In genomic region chr1:44995467-44996238, GRCh38 we compare ENCODE assay signal across 25 cellular contexts.
"Had no signal": no experiment of that assay in that cellular context is flagged by ENCODE, and none has a peak within 500 bp of the region (broad histone marks: within the 10 kb centered on the region; RNA-seq: fewer than 3 reads in every experiment).

No MANE protein-coding gene starts in this region.

- ATAC-seq: effector memory CD8-positive, alpha-beta T cell; esophagus mucosa; gastrocnemius medialis; heart right ventricle; left cardiac atrium; left lung; left ventricle myocardium superior; lower lobe of right lung; mucosa of descending colon; naive thymus-derived CD8-positive, alpha-beta T cell had no signal

- H3K4me3 Mint-ChIP-seq: dendritic cell treated with granulocyte-macrophage colony-stimulating factor and Interleukin-4, amounts not matched to agents 40 ng/mL and 50 ng/mL, for 4 days; effector memory CD8-positive, alpha-beta T cell; endodermal cell; mesothelial cell of epicardium; naive thymus-derived CD8-positive, alpha-beta T cell had no signal

- H3K27ac Mint-ChIP-seq: dendritic cell treated with granulocyte-macrophage colony-stimulating factor and Interleukin-4, amounts not matched to agents 40 ng/mL and 50 ng/mL, for 4 days; effector memory CD8-positive, alpha-beta T cell; endodermal cell; mesothelial cell of epicardium; naive B cell; naive thymus-derived CD8-positive, alpha-beta T cell had no signal

- H3K36me3 Mint-ChIP-seq: mesothelial cell of epicardium; naive B cell; naive thymus-derived CD8-positive, alpha-beta T cell had no signal

- H3K27me3 Mint-ChIP-seq: dendritic cell treated with granulocyte-macrophage colony-stimulating factor and Interleukin-4, amounts not matched to agents 40 ng/mL and 50 ng/mL, for 4 days; effector memory CD8-positive, alpha-beta T cell; naive B cell; naive thymus-derived CD8-positive, alpha-beta T cell had no signal

- H3K27me3 ChIP-seq: esophagus squamous epithelium, gastrocnemius medialis, heart right ventricle, left lung had no signal

- H3K27ac ChIP-seq: epithelial cell of prostate, esophagus squamous epithelium, gastrocnemius medialis, heart right ventricle, left lung, lower lobe of right lung had no signal

- H3K4me1 Mint-ChIP-seq: mesothelial cell of epicardium had no signal

- H3K4me1 ChIP-seq: esophagus squamous epithelium, lower lobe of right lung had no signal

- H3K36me3 ChIP-seq: esophagus squamous epithelium, gastrocnemius medialis, heart right ventricle, left lung, lower lobe of right lung had no signal

- H3K9me3 Mint-ChIP-seq: dendritic cell treated with granulocyte-macrophage colony-stimulating factor and Interleukin-4, amounts not matched to agents 40 ng/mL and 50 ng/mL, for 4 days; effector memory CD8-positive, alpha-beta T cell; mesothelial cell of epicardium; naive B cell; naive thymus-derived CD8-positive, alpha-beta T cell had no signal

- DNase-seq: cortex of kidney; effector CD8-positive, alpha-beta T cell; effector memory CD8-positive, alpha-beta T cell; endodermal cell; erythroblast; esophagus squamous epithelium; foreskin fibroblast; foreskin melanocyte; gastrocnemius medialis; glutamatergic neuron; head of caudate nucleus; heart right ventricle; hippocampal formation; left cardiac atrium; left lung; left ventricle myocardium superior; lower lobe of right lung; mesenchymal stem cell; mucosa of descending colon; naive B cell; naive thymus-derived CD8-positive, alpha-beta T cell had no signal

- H3K9me3 ChIP-seq: esophagus squamous epithelium, gastrocnemius medialis, heart right ventricle, left lung, lower lobe of right lung, mucosa of descending colon had no signal

- H3K4me3 ChIP-seq: esophagus squamous epithelium, gastrocnemius medialis, heart right ventricle, left lung, lower lobe of right lung, mucosa of descending colon had no signal
